In the genomic region with DNA sequence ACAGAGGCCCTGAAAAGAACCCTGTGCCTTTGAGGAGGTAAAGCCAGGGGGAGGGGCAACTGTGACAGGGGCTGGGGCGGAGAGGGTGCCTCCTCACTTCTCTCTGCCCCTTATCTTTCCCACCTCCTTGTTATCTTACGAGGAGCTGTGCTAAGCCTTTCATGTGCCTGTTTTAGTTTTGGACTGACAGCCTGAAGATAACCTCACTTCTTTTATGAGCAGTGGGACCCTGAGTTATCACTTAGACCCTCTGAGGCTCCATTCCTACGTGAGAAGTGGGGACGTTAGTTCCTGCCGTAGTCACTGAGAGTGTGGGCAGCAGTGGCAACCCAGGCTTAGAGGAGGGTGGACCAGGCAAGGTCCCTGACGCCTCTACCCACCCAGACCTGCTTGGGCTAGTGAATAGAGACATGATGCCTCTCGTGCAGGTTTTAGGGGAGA, we compare ENCODE assay signal across 1 cellular context.
A peak's percentile ranks its signal among the peaks of the same experiment; 100 is the strongest.
TF ChIP-seq lines count a peak whose summit lies in the region.

No MANE protein-coding gene starts in this region.

TF ChIP-seq in K562, 482 proteins besides CTCF, POLR2A, EP300 and RAD21 (continued from another document and continues in another):
- no peak for TF ChIP-seq NR4A1 (CRISPR knock-in tag; IDR thresholded peaks at IDR 0.05)
- no peak for TF ChIP-seq NR4A1 (tag; IDR thresholded peaks at IDR 0.05)
- no peak for TF ChIP-seq SMC3 (conservative IDR thresholded peaks at IDR 0.05; ENCODE audit: insufficient read depth, low read depth, low read length)
- no peak for TF ChIP-seq ELK3 (CRISPR knock-in tag; IDR thresholded peaks at IDR 0.05)
- no peak for TF ChIP-seq TARDBP (IDR thresholded peaks at IDR 0.05)
- TF ChIP-seq SNIP1 (IDR thresholded peaks at IDR 0.05; ENCODE audit: low read depth): no peak
- no peak for TF ChIP-seq RFX7 (CRISPR knock-in tag; IDR thresholded peaks at IDR 0.05)
- no peak for TF ChIP-seq TEAD1 (CRISPR knock-in tag; IDR thresholded peaks at IDR 0.05)
- TF ChIP-seq SMARCA4 (IDR thresholded peaks at IDR 0.05): peak; percentile 94
- TF ChIP-seq NCOA4 (IDR thresholded peaks at IDR 0.05; ENCODE audit: partially characterized antibody): no peak
- no peak for TF ChIP-seq FIP1L1 (IDR thresholded peaks at IDR 0.05; ENCODE audit: low read depth, low read length, poor library complexity, severe bottlenecking)
- TF ChIP-seq ZKSCAN1 (IDR thresholded peaks at IDR 0.05; ENCODE audit: low read depth, low read length): 0 out of 2 replicates have a peak, but pooled peaks have one; percentile 35
- TF ChIP-seq KAT2B (IDR thresholded peaks at IDR 0.05; ENCODE audit: low read depth, low read length): no peak
- TF ChIP-seq ELF2 (CRISPR knock-in tag; IDR thresholded peaks at IDR 0.05): no peak
- TF ChIP-seq CEBPB (tag; IDR thresholded peaks at IDR 0.05): no peak
- TF ChIP-seq BRCA1 (IDR thresholded peaks at IDR 0.05): no peak
- TF ChIP-seq BRCA1 (CRISPR knock-in tag; IDR thresholded peaks at IDR 0.05): no peak
- no peak for TF ChIP-seq RBM14 (IDR thresholded peaks at IDR 0.05; ENCODE audit: borderline replicate concordance, insufficient read depth, low read depth, low read length)
- TF ChIP-seq IFI16 (CRISPR knock-in tag; IDR thresholded peaks at IDR 0.05): no peak
- peak; percentile 54; the same call in 1 of the 2 replicates for TF ChIP-seq L3MBTL2 (IDR thresholded peaks at IDR 0.05)
- TF ChIP-seq MCM2 (IDR thresholded peaks at IDR 0.05; ENCODE audit: low read depth): no peak
- no peak for TF ChIP-seq CEBPZ (IDR thresholded peaks at IDR 0.05; ENCODE audit: borderline replicate concordance, low read depth, low read length)
- TF ChIP-seq TCF7 (IDR thresholded peaks at IDR 0.05; ENCODE audit: borderline replicate concordance): peak; percentile 99
- 0 out of 2 replicates have a peak, but pooled peaks have one; percentile 61 for TF ChIP-seq ZNF589 (CRISPR knock-in tag; IDR thresholded peaks at IDR 0.05; ENCODE audit: low read depth)
- TF ChIP-seq SIN3B (IDR thresholded peaks at IDR 0.05; ENCODE audit: low read depth): no peak
- TF ChIP-seq ZNF165 (CRISPR knock-in tag; IDR thresholded peaks at IDR 0.05; ENCODE audit: borderline replicate concordance): no peak
- TF ChIP-seq ZNF384 (IDR thresholded peaks at IDR 0.05; ENCODE audit: low read depth, low read length): no peak
- TF ChIP-seq ZNF644 (tag; IDR thresholded peaks at IDR 0.05; ENCODE audit: low read depth): 0 out of 2 replicates have a peak, but pooled peaks have one; percentile 77
- TF ChIP-seq ETS2 (tag; IDR thresholded peaks at IDR 0.05; ENCODE audit: borderline replicate concordance, poor library complexity, severe bottlenecking): no peak
- no peak for TF ChIP-seq ETV5 (CRISPR knock-in tag; IDR thresholded peaks at IDR 0.05; ENCODE audit: low read depth)
- no peak for TF ChIP-seq MCM3 (IDR thresholded peaks at IDR 0.05)
- TF ChIP-seq XRCC3 (IDR thresholded peaks at IDR 0.05): no peak
- TF ChIP-seq YY1 (IDR thresholded peaks at IDR 0.05; ENCODE audit: borderline replicate concordance in 1 of 3, control insufficient read depth in 1 of 3, extremely low read depth in 1 of 3, insufficient read depth in 3 of 3, insufficient read length in 1 of 3, insufficient replicate concordance in 2 of 3, low read depth in 1 of 3, low read length in 2 of 3): peak in 1 of 3 experiments; percentile 30
- no peak for TF ChIP-seq ZNF124 (CRISPR knock-in tag; IDR thresholded peaks at IDR 0.05)
- TF ChIP-seq POLR2AphosphoS5 (IDR thresholded peaks at IDR 0.05; ENCODE audit: control insufficient read depth, insufficient read depth, low read depth, low read length): peak; percentile 96
- TF ChIP-seq TFAP4 (CRISPR knock-in tag; IDR thresholded peaks at IDR 0.05; ENCODE audit: borderline replicate concordance): peak; percentile 35; the same call in 1 of the 2 replicates
- TF ChIP-seq TAL1 (IDR thresholded peaks at IDR 0.05): peak; percentile 97
- TF ChIP-seq CTBP1 (IDR thresholded peaks at IDR 0.05; ENCODE audit: borderline replicate concordance): peak; percentile 85
- TF ChIP-seq MEIS2 (IDR thresholded peaks at IDR 0.05; ENCODE audit: partially characterized antibody): peak; percentile 80
- no peak for TF ChIP-seq PTRF (tag; IDR thresholded peaks at IDR 0.05)
- no peak for TF ChIP-seq ZNF274 (IDR thresholded peaks at IDR 0.05; ENCODE audit: borderline replicate concordance, low read depth, low read length)
- TF ChIP-seq PYGO2 (tag; IDR thresholded peaks at IDR 0.05): no peak
- TF ChIP-seq, protein P1, sequence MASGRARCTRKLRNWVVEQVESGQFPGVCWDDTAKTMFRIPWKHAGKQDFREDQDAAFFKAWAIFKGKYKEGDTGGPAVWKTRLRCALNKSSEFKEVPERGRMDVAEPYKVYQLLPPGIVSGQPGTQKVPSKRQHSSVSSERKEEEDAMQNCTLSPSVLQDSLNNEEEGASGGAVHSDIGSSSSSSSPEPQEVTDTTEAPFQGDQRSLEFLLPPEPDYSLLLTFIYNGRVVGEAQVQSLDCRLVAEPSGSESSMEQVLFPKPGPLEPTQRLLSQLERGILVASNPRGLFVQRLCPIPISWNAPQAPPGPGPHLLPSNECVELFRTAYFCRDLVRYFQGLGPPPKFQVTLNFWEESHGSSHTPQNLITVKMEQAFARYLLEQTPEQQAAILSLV (tag; IDR thresholded peaks at IDR 0.05): no peak
- TF ChIP-seq NFIC (IDR thresholded peaks at IDR 0.05): peak; percentile 89
- TF ChIP-seq PML (IDR thresholded peaks at IDR 0.05; ENCODE audit: low read length): peak; percentile 95
- no peak for TF ChIP-seq PHB (CRISPR knock-in tag; IDR thresholded peaks at IDR 0.05)
- TF ChIP-seq MBD2 (IDR thresholded peaks at IDR 0.05; ENCODE audit: borderline replicate concordance, low read depth): peak; percentile 62; the same call in 1 of the 2 replicates
- TF ChIP-seq, protein P2, sequence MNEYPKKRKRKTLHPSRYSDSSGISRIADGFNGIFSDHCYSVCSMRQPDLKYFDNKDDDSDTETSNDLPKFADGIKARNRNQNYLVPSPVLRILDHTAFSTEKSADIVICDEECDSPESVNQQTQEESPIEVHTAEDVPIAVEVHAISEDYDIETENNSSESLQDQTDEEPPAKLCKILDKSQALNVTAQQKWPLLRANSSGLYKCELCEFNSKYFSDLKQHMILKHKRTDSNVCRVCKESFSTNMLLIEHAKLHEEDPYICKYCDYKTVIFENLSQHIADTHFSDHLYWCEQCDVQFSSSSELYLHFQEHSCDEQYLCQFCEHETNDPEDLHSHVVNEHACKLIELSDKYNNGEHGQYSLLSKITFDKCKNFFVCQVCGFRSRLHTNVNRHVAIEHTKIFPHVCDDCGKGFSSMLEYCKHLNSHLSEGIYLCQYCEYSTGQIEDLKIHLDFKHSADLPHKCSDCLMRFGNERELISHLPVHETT (CRISPR knock-in tag; conservative IDR thresholded peaks at IDR 0.05 in 1 of 2, IDR thresholded peaks at IDR 0.05 in 1 of 2): peak in 1 of 2 experiments; percentile 64; a peak in 2 of 4 replicates
- TF ChIP-seq SP1 (CRISPR knock-in tag; IDR thresholded peaks at IDR 0.05): peak; percentile 63
- no peak for TF ChIP-seq CHD4 (IDR thresholded peaks at IDR 0.05; ENCODE audit: insufficient read depth, insufficient replicate concordance, low read depth, low read length, poor library complexity, severe bottlenecking)
- no peak for TF ChIP-seq HNRNPK (IDR thresholded peaks at IDR 0.05; ENCODE audit: low read depth, low read length, poor library complexity, severe bottlenecking)
- TF ChIP-seq HNRNPUL1 (IDR thresholded peaks at IDR 0.05; ENCODE audit: low read length): no peak
- TF ChIP-seq, protein P3, sequence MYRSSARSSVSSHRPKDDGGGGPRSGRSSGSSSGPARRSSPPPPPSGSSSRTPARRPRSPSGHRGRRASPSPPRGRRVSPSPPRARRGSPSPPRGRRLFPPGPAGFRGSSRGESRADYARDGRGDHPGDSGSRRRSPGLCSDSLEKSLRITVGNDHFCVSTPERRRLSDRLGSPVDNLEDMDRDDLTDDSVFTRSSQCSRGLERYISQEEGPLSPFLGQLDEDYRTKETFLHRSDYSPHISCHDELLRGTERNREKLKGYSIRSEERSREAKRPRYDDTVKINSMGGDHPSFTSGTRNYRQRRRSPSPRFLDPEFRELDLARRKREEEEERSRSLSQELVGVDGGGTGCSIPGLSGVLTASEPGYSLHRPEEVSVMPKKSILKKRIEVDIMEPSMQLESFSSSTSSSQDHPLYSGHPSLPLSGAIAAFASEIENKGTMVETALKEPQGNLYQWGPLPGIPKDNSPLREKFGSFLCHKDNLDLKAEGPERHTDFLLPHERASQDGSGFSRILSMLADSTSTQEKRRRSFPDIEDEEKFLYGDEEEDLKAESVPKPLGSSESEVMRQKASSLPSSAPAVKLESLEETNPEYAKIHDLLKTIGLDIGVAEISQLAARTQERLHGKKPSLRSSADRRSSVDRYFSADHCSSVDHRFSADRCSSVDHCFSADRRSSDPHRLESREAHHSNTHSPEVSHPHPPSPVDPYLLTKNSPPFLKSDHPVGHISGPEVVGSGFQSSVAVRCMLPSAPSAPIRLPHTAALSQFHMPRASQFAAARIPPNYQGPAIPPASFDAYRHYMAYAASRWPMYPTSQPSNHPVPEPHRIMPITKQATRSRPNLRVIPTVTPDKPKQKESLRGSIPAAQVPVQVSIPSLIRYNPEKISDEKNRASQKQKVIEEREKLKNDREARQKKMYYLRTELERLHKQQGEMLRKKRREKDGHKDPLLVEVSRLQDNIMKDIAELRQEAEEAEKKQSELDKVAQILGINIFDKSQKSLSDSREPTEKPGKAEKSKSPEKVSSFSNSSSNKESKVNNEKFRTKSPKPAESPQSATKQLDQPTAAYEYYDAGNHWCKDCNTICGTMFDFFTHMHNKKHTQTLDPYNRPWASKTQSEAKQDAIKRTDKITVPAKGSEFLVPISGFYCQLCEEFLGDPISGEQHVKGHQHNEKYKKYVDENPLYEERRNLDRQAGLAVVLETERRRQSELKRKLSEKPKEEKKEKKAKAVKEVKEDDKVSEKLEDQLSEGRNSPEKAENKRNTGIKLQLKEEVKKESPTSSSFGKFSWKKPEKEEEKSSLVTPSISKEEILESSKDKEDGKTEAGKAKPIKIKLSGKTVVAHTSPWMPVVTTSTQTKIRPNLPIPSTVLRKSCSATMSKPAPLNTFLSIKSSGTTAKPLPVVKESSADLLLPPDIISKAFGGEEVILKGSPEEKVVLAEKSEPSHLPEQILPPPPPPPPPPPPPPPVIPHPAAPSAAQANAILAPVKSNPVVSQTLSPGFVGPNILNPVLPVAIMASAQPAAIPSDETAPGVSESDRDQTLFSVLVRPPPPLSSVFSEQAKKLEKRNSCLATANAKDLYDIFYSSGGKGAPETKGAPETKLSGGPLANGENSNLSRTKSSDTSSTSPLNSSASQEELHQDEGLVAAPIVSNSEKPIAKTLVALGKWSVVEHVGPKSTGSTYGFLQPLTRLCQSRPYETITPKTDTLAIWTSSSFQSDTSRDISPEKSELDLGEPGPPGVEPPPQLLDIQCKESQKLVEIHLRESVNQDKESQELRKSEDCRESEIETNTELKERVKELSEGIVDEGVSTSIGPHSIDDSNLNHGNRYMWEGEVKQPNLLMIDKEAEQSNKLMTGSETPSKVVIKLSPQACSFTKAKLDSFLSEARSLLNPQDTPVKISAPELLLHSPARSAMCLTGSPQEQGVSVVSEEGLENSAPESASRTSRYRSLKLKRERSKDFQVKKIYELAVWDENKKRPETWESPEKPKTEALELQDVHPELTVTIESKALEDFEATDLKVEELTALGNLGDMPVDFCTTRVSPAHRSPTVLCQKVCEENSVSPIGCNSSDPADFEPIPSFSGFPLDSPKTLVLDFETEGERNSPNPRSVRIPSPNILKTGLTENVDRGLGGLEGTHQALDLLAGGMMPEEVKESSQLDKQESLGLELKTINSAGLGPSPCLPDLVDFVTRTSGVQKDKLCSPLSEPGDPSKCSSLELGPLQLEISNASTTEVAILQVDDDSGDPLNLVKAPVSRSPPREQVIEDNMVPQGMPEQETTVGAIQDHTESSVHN (IDR thresholded peaks at IDR 0.05; ENCODE audit: borderline replicate concordance in 1 of 2, low read depth in 1 of 2): no peak
- no peak for TF ChIP-seq MECOM (CRISPR knock-in tag; IDR thresholded peaks at IDR 0.05)
